ENCODE assay signal across 7 cellular contexts in the genomic region with DNA sequence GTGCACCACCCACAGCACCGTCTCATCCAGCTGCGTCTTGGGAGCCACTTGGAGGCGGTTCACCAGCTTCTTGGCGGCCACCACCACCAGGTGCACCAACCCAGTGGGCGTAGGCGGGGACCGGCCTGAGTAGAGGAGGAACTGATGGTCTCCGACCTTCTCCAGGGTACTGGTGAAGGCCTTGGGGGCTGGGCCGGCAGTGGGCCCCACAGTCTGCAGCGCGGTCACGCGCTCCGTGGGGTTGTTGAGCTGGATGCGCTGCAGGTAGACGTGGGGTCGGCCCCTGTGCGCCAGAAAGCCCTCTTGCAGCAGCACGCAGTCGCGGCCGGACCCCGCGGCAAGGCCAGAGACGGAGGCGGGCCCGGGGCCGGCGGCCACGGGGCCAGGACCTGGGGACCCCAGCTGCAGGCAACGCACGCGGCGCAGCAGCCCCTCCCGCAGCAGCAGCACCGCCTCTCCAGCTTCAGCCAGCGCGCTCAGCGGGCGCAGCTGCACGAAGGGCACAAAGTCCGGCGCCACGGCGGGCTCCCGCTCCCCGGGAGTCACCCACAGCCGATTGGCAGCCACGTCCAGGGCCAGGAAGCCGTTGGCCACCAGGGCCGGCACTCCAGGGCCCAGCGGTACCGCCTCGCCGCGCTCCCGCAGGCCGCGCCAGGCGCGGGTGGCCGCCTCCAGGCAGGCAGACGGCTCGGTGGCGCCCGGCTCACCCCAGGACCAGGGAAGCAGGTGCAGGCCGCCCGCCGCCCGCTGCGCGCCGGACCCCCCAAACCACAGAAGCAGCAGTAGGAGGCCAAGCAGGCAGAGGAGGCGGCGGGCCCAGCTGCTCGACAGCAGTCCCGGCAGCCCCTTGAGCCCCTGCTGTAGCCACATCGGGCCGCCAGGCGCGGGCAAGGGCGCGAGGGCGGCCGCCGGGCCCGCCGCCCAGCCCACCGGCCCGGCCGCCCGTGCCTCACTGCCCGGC. TPM values are rescaled to one million over a fixed set of nuclear protein-coding genes. Genes with fewer than 3 reads are reported as not detected.
DNase-seq lines count a peak whose midpoint lies in the region; ATAC-seq, FAIRE-seq and TF ChIP-seq lines count a peak whose summit lies in the region.
"Not testable (repeated sequence)": the region's sequence is repeated elsewhere in the genome, so short reads cannot be mapped to it uniquely, and the experiment has no call there.

No MANE protein-coding gene starts in this region.

- peaks cover 23% of the 10 kb centered on the region for H3K36me3 ChIP-seq in OCI-LY1 (ENCODE audit: insufficient read depth, low read length)
- H3K36me3 ChIP-seq in small intestine (ENCODE audit: control insufficient read depth in 2 of 2, insufficient read depth in 2 of 2, low read length in 2 of 2): not testable (repeated sequence)

- in situ Hi-C loops in GM13977 (cut with MboI; ENCODE audit: low pct_unique_long_range_greater_than_20kb, low sequenced_read_pairs, unreplicated experiment): not testable (repeated sequence)

- peaks cover 5 to 31% of the 10 kb centered on the region in 2 donors for H3K36me3 Mint-ChIP-seq in activated T-cell treated with anti-CD3 and anti-CD28 coated beads, Interleukin-2, amount 50 U/mL, for 72 hours (ENCODE audit: insufficient read depth in 2 of 2)
- H3K36me3 Mint-ChIP-seq in naive B cell: peaks cover 20 to 36% of the 10 kb centered on the region in 2 donors

- not testable (repeated sequence) for H3K9me2 ChIP-seq in OCI-LY1 (ENCODE audit: low read depth, low read length)

- H3F3A ChIP-seq in OCI-LY1 (ENCODE audit: insufficient read depth, low read length): not testable (repeated sequence)

- H4K20me1 ChIP-seq in OCI-LY1 (ENCODE audit: insufficient read depth, low read length): not testable (repeated sequence)

- H3K9ac ChIP-seq in OCI-LY1 (ENCODE audit: low read length): not testable (repeated sequence)

- TF ChIP-seq CTCF in GM13977 (IDR thresholded peaks at IDR 0.05; ENCODE audit: extremely low read depth, insufficient read depth, missing control alignments); OCI-LY1 (IDR thresholded peaks at IDR 0.05; ENCODE audit: low read length): not testable (repeated sequence)

- not testable (repeated sequence) for H3K27ac Mint-ChIP-seq in activated T-cell treated with anti-CD3 and anti-CD28 coated beads, Interleukin-2, amount 50 U/mL, for 72 hours
- peak overlapping the region in 2 of 6 donors; percentile 86 for H3K27ac Mint-ChIP-seq in naive B cell

- H3K79me2 ChIP-seq in OCI-LY1 (ENCODE audit: insufficient read depth, low read length): peaks cover 20% of the 10 kb centered on the region; the same call in 1 of the 2 replicates

- H3K4me1 Mint-ChIP-seq in activated T-cell treated with anti-CD3 and anti-CD28 coated beads, Interleukin-2, amount 50 U/mL, for 72 hours (ENCODE audit: low read depth): peaks cover 16% of the 10 kb centered on the region
- peaks cover 26 to 32% (median 27%) of the 10 kb centered on the region in 3 donors for H3K4me1 Mint-ChIP-seq in naive B cell

- H3K4me3 Mint-ChIP-seq in activated T-cell treated with anti-CD3 and anti-CD28 coated beads, Interleukin-2, amount 50 U/mL, for 72 hours: not testable (repeated sequence)
- peak overlapping the region in 4 of 8 donors; percentile 63 to 88 (median 77) for H3K4me3 Mint-ChIP-seq in naive B cell

- not testable (repeated sequence) for H3K27me3 ChIP-seq in OCI-LY1 (ENCODE audit: insufficient read depth, low read length); small intestine (ENCODE audit: control insufficient read depth in 2 of 2, insufficient read depth in 2 of 2, low read length in 2 of 2)

- not testable (repeated sequence) for H3K27me3 Mint-ChIP-seq in activated T-cell treated with anti-CD3 and anti-CD28 coated beads, Interleukin-2, amount 50 U/mL, for 72 hours (ENCODE audit: low read depth); naive B cell

- 27 to 58% (median 52%) methylated on average over 64 to 88 of the region's 93 CpGs for WGBS in small intestine, 3 donors

- ATAC-seq in activated T-cell treated with anti-CD3 and anti-CD28 coated beads, Interleukin-2, amount 50 U/mL, for 72 hours (replicated peaks in 1 of 2): peak; percentile 32 to 41
- ATAC-seq in esophagus mucosa (peak; percentile 46), naive B cell (ENCODE audit: low read depth in 2 of 2) (peak; percentile 57 to 62)

- not testable (repeated sequence) for H3K9me3 ChIP-seq in OCI-LY1 (ENCODE audit: low read length); small intestine (ENCODE audit: control insufficient read depth, low read depth)

- H2AFZ ChIP-seq in OCI-LY1 (ENCODE audit: low read length): not testable (repeated sequence)

- peak overlapping the region; percentile 36; the same call in 1 of the 2 replicates for H3K4me2 ChIP-seq in OCI-LY1 (ENCODE audit: low read length)

- DNase-seq in GM13977 (ENCODE audit: low spot score) (peak; percentile 13), iPS-NIHi7 (ENCODE audit: extremely low spot score) (peak; percentile 75), small intestine (peak; percentile 65)
- DNase-seq in activated T-cell treated with anti-CD3 and anti-CD28 coated beads, Interleukin-2, amount 50 U/mL, for 72 hours; naive B cell: not testable (repeated sequence)

- not testable (repeated sequence) for H3K4me3 ChIP-seq in OCI-LY1 (ENCODE audit: low read depth, low read length, poor library complexity, severe bottlenecking)
- H3K4me3 ChIP-seq in small intestine (ENCODE audit: low read depth in 1 of 2, low read length in 2 of 2): peak overlapping the region in 1 of 2 donors; percentile 58

- H3K9me3 Mint-ChIP-seq in activated T-cell treated with anti-CD3 and anti-CD28 coated beads, Interleukin-2, amount 50 U/mL, for 72 hours; naive B cell: not testable (repeated sequence)

- H3K27ac ChIP-seq in OCI-LY1 (ENCODE audit: low read depth, low read length, poor library complexity, severe bottlenecking) (peak overlapping the region; percentile 11), small intestine (ENCODE audit: low read depth in 1 of 2, low read length in 1 of 2) (peak overlapping the region; percentile 21 to 83)

- H3K4me1 ChIP-seq in OCI-LY1 (ENCODE audit: insufficient read depth, low read length, severe bottlenecking): peaks cover 12% of the 10 kb centered on the region
- H3K4me1 ChIP-seq in small intestine (ENCODE audit: control insufficient read depth in 2 of 2, insufficient read depth in 1 of 2, low read depth in 1 of 2, low read length in 1 of 2): not testable (repeated sequence)

- not testable (repeated sequence) for FAIRE-seq in small intestine (lab: Jason Lieb, UNC)

RNA-seq across cellular contexts. Expression of gene PDXDC1, which starts 14.7 kb away (rescaled TPM):
- 10 to 100 TPM; 68.8 to 86.1 TPM for total RNA-seq in activated T-cell treated with anti-CD3 and anti-CD28 coated beads, Interleukin-2, amount 50 U/mL, for 72 hours
- total RNA-seq in esophagus mucosa: 54.5 TPM
- polyA plus RNA-seq in naive B cell (ENCODE audit: low read depth in 6 of 6) (10 to 100 TPM; 24.1 to 38.6 (median 31.4) TPM), small intestine (100 to 1,000 TPM; 116 to 176 (median 122) TPM)

RNA-seq across cellular contexts. Expression of gene NPIPA1, which starts 52.3 kb away (rescaled TPM):
- 100 to 1,000 TPM; 122 to 143 TPM for total RNA-seq in activated T-cell treated with anti-CD3 and anti-CD28 coated beads, Interleukin-2, amount 50 U/mL, for 72 hours
- 29.5 TPM for total RNA-seq in esophagus mucosa
- polyA plus RNA-seq in naive B cell (ENCODE audit: low read depth in 6 of 6) (1 to 10 TPM in 3 of 6 donors, under 1 TPM in 2, not detected in 1; 0.73 to 3.9 (median 1.3) TPM), small intestine (10 to 100 TPM; 20.8 to 48.3 (median 45.2) TPM)
